Comparison of ENCODE assay signal across 8 cellular contexts in the genomic region with DNA sequence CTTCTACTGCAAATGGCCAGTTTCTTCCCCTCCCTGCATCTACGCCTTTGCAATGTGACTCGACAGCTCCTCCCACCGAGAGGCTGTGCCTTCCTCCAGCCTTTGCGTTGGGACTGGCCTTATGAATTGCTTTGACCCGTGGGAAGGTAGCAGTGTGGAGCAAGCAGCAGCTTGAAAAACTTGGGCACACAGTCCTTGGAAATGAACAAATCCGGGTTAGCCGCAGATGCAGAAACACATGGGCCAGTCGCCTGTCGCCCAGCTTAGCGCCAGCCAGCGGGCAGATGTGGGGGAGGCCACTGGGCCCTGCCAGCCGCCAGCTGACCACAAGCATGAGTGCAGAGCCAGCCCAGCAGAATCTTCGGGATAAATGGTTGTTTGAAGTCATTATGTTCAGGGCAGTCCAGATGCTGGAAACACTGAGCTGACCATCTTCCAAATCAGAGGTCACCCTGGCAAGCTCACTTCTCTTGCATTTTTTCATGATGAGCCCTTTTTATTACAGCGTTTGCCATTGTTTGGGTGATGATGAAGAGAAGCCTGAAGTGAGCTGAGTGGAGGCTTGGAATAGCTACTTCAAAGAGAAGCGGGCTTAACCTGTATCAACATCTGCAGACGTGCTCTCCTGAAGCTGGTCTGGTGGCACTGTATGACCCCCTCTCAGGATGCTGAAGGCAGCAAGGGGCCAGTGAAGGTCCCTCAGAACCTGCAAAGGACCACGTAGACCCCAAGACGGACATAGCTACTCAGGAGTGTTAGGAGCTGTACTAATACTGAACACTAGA. TPM values are rescaled to one million over a fixed set of nuclear protein-coding genes. Genes with fewer than 3 reads are reported as not detected.
DNase-seq lines count a peak whose midpoint lies in the region; ATAC-seq and TF ChIP-seq lines count a peak whose summit lies in the region.

No MANE protein-coding gene starts in this region.

- H3K79me2 ChIP-seq in SK-N-SH (ENCODE audit: insufficient read depth): no peaks in the 10 kb centered on the region

- no peak overlapping the region for H3K4me3 ChIP-seq in SK-N-SH (ENCODE audit: low read depth in 2 of 2, low read length in 1 of 2)
- no peak overlapping the region for H3K4me3 ChIP-seq in psoas muscle
- H3K4me3 ChIP-seq in SJCRH30: no peak overlapping the region

- H3K36me3 Mint-ChIP-seq in Calu3 (ENCODE audit: insufficient read depth, unreplicated experiment): peaks cover 51% of the 10 kb centered on the region

- 69% methylated on average over 18 of the region's 18 CpGs for WGBS in SK-N-SH (ENCODE audit: low lambda C conversion rate)
- WGBS in psoas muscle, 3 donors: 29 to 38% (median 37%) methylated on average over 18 of the region's 18 CpGs

- intact Hi-C loops in Calu3 (cut with micrococcal nuclease; ENCODE audit: unreplicated experiment): no loop called here
- intact Hi-C loops in psoas muscle (cut with DNase I): loop anchor here in 1 of 2 donors (10.0 kb wide), 2 partner anchors 353 to 653 kb away; a partner anchor contains a TSS

- no peaks in the 10 kb centered on the region for H3K9me3 ChIP-seq in SK-N-SH
- no peaks in the 10 kb centered on the region for H3K9me3 ChIP-seq in psoas muscle
- no peaks in the 10 kb centered on the region for H3K9me3 ChIP-seq in SJCRH30 (replicated peaks)

- H3K9me2 ChIP-seq in SK-N-SH: no peaks in the 10 kb centered on the region

- H3K4me1 ChIP-seq in SK-N-SH (ENCODE audit: control insufficient read depth in 1 of 2, insufficient read depth in 2 of 2, low read depth in 1 of 2, low read length in 1 of 2) (peaks cover 0 to 11% of the 10 kb centered on the region in 2 experiments; a peak in 1 of 4 replicates), psoas muscle (peaks cover 2% of the 10 kb centered on the region), SJCRH30 (peaks cover 8% of the 10 kb centered on the region)

- H4K20me1 ChIP-seq in SK-N-SH (ENCODE audit: insufficient read depth): no peaks in the 10 kb centered on the region; the same call in 1 of the 2 replicates

- H3K4me1 Mint-ChIP-seq in Calu3 (ENCODE audit: low read depth, unreplicated experiment): no peaks in the 10 kb centered on the region

- BruUV-seq in Calu3 (replicated peaks; lab: Mats Ljungman, UMichigan): no TSS peak

- DNase-seq in Calu3 (no peak), SK-N-SH (no peak), glomerular visceral epithelial cell (ENCODE audit: extremely low spot score) (peak; percentile 33), psoas muscle (peak; percentile 67 to 74), kidney glomerular epithelial cell (lab: John Stamatoyannopoulos, UW) (no peak), SJCRH30 (no peak)
- DNase-seq in activated effector memory CD4-positive, alpha-beta T cell treated with anti-CD3 and anti-CD28 coated beads, Interleukin-2, amount 50 U/mL, for 16 hours: no peak

- no peak overlapping the region for H3K9ac ChIP-seq in SK-N-SH

- H3K27me3 Mint-ChIP-seq in Calu3 (ENCODE audit: unreplicated experiment): peaks cover 5% of the 10 kb centered on the region

- H3K27ac Mint-ChIP-seq in Calu3 (ENCODE audit: unreplicated experiment): peak overlapping the region; percentile 33

- no peak for TF ChIP-seq RAD21 in SK-N-SH (IDR thresholded peaks at IDR 0.05; ENCODE audit: low read length)

- peaks cover 13% of the 10 kb centered on the region for H3F3A ChIP-seq in SK-N-SH (replicated peaks; ENCODE audit: insufficient read depth)

- CTCF ChIA-PET in Calu3 (lab: Charles Lee) (no interaction called here), SK-N-SH (lab: Yijun Ruan, JAX) (interaction anchor here (0.7 to 2.3 kb wide), 12 partner anchors 9 to 375 kb away, joined by 3 to 17 read pairs (median 3); a partner anchor contains a TSS)

- ATAC-seq in psoas muscle: peak; percentile 52 to 69 (median 66)
- no peak for ATAC-seq in GM21619 (IDR thresholded peaks at IDR 0.05; ENCODE audit: unreplicated experiment)

- no peak overlapping the region for H2AFZ ChIP-seq in SK-N-SH (ENCODE audit: low read depth)

- H3K36me3 ChIP-seq in SK-N-SH (replicated peaks in 1 of 2; ENCODE audit: control insufficient read depth in 1 of 2, insufficient read depth in 2 of 2, low read length in 1 of 2) (peaks cover 26 to 27% of the 10 kb centered on the region in 2 experiments), psoas muscle (ENCODE audit: insufficient read depth in 1 of 2, low read depth in 1 of 2) (peaks cover 13 to 39% of the 10 kb centered on the region in 2 donors), SJCRH30 (peaks cover 25% of the 10 kb centered on the region)

- H3K27me3 ChIP-seq in SK-N-SH (ENCODE audit: insufficient read depth) (no peaks in the 10 kb centered on the region), psoas muscle (ENCODE audit: insufficient read depth in 3 of 3, low read length in 2 of 3) (no peaks in the 10 kb centered on the region), SJCRH30 (no peaks in the 10 kb centered on the region)

- POLR2A ChIA-PET in SK-N-SH (lab: Yijun Ruan, JAX): interaction anchor here (1.2 kb wide), 1 partner anchor 642 kb away, joined by 4 read pairs; no protein-coding TSS in a partner anchor

- H3K4me2 ChIP-seq in SK-N-SH: no peak overlapping the region

- H3K27ac ChIP-seq in SK-N-SH (ENCODE audit: low read depth in 2 of 2, low read length in 1 of 2): no peak overlapping the region; a peak in 2 of 4 replicates
- H3K27ac ChIP-seq in psoas muscle: peak overlapping the region; percentile 41
- no peak overlapping the region for H3K27ac ChIP-seq in SJCRH30

- no peaks in the 10 kb centered on the region for H3K9me3 Mint-ChIP-seq in Calu3 (ENCODE audit: low read depth, unreplicated experiment)

- H3K4me3 Mint-ChIP-seq in Calu3 (ENCODE audit: low read depth, unreplicated experiment): no peak overlapping the region

- no peak for TF ChIP-seq CTCF in Calu3 (IDR thresholded peaks at IDR 0.05; ENCODE audit: unreplicated experiment)
- TF ChIP-seq CTCF in SK-N-SH (IDR thresholded peaks at IDR 0.05): no peak
- TF ChIP-seq CTCF in psoas muscle (IDR thresholded peaks at IDR 0.05): no peak

- TF ChIP-seq EP300 in SK-N-SH (IDR thresholded peaks at IDR 0.05; ENCODE audit: borderline replicate concordance in 1 of 2, low read depth in 1 of 2, low read length in 1 of 2): no peak

TF ChIP-seq in SK-N-SH, 30 proteins besides CTCF, POLR2A, EP300 and RAD21 (continues in another document):
- TF ChIP-seq FOXJ3 (CRISPR knock-in tag; IDR thresholded peaks at IDR 0.05) (no peak), GATA2 (CRISPR knock-in tag; IDR thresholded peaks at IDR 0.05) (no peak), FOXM1 (IDR thresholded peaks at IDR 0.05; ENCODE audit: low read depth) (no peak)
- TF ChIP-seq, protein P1, sequence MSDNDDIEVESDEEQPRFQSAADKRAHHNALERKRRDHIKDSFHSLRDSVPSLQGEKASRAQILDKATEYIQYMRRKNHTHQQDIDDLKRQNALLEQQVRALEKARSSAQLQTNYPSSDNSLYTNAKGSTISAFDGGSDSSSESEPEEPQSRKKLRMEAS (IDR thresholded peaks at IDR 0.05; ENCODE audit: low read depth): peak; percentile 31; the same call in 1 of the 2 replicates
- TF ChIP-seq, protein P2, sequence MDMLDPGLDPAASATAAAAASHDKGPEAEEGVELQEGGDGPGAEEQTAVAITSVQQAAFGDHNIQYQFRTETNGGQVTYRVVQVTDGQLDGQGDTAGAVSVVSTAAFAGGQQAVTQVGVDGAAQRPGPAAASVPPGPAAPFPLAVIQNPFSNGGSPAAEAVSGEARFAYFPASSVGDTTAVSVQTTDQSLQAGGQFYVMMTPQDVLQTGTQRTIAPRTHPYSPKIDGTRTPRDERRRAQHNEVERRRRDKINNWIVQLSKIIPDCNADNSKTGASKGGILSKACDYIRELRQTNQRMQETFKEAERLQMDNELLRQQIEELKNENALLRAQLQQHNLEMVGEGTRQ (IDR thresholded peaks at IDR 0.05; ENCODE audit: borderline replicate concordance, low read depth, low read length): no peak
- TF ChIP-seq, protein P3, sequence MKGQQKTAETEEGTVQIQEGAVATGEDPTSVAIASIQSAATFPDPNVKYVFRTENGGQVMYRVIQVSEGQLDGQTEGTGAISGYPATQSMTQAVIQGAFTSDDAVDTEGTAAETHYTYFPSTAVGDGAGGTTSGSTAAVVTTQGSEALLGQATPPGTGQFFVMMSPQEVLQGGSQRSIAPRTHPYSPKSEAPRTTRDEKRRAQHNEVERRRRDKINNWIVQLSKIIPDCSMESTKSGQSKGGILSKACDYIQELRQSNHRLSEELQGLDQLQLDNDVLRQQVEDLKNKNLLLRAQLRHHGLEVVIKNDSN (IDR thresholded peaks at IDR 0.05; ENCODE audit: borderline replicate concordance, low read depth): no peak

RNA-seq across cellular contexts. Expression of a gene that starts 9.8 kb away (rescaled TPM):
- total RNA-seq in Calu3 (2022) (83.3 and 85.0 TPM in 2 replicates), psoas muscle (10 to 100 TPM; 25.7 to 98.9 (median 50.4) TPM)
- polyA plus RNA-seq in SK-N-SH (2012; rRNA removed) (101 and 124 TPM in 2 replicates), psoas muscle (100 to 1,000 TPM; 137 to 201 (median 156) TPM)
- 124 and 132 TPM in 2 replicates for polyA plus RNA-seq in SK-N-SH (2012; cell fraction: cytosol; rRNA removed)
- polyA plus RNA-seq in SK-N-SH (2012; cell fraction: nucleus; rRNA removed): 48.8 and 75.5 TPM in 2 replicates
- 51.0 and 60.1 TPM in 2 replicates for total RNA-seq in SJCRH30 (2014; rRNA removed; shearing (Covaris generic))

RNA-seq across cellular contexts. Expression of a gene that starts 15.7 kb away (rescaled TPM):
- total RNA-seq in Calu3 (2022) (24.0 and 25.0 TPM in 2 replicates), psoas muscle (10 to 100 TPM in 2 of 4 donors, 1 to 10 TPM in 2; 6.7 to 11.4 (median 8.5) TPM)
- polyA plus RNA-seq in SK-N-SH (2012; rRNA removed) (15.7 and 17.4 TPM in 2 replicates), psoas muscle (1 to 10 TPM; 2.9 to 5.0 (median 4.4) TPM)
- 21.1 and 21.5 TPM in 2 replicates for polyA plus RNA-seq in SK-N-SH (2012; cell fraction: cytosol; rRNA removed)
- 6.0 and 10.5 TPM in 2 replicates for polyA plus RNA-seq in SK-N-SH (2012; cell fraction: nucleus; rRNA removed)
- total RNA-seq in SJCRH30 (2014; rRNA removed; shearing (Covaris generic)): 82.3 and 87.1 TPM in 2 replicates

RNA-seq across cellular contexts. Expression of a gene that starts 27.5 kb away (rescaled TPM):
- total RNA-seq in Calu3 (2022) (123 and 140 TPM in 2 replicates), psoas muscle (10 to 100 TPM; 14.8 to 42.3 (median 28.0) TPM)
- polyA plus RNA-seq in SK-N-SH (2012; rRNA removed) (59.9 and 62.3 TPM in 2 replicates), psoas muscle (100 to 1,000 TPM in 1 of 3 donors, 10 to 100 TPM in 2; 34.9 to 126 (median 73.6) TPM)
- polyA plus RNA-seq in SK-N-SH (2012; cell fraction: cytosol; rRNA removed): 68.2 and 86.6 TPM in 2 replicates
- polyA plus RNA-seq in SK-N-SH (2012; cell fraction: nucleus; rRNA removed): 58.2 and 99.5 TPM in 2 replicates
- total RNA-seq in SJCRH30 (2014; rRNA removed; shearing (Covaris generic)): 139 and 151 TPM in 2 replicates

Comparison
In these comparisons a context has a peak if more than half of its experiments do, and no peak if none do; other contexts are left out.
1. DNase-seq: peak in glomerular visceral epithelial cell (single experiment) and psoas muscle (2 of 2); none in Calu3 (single experiment), SK-N-SH (single experiment), kidney glomerular epithelial cell (single experiment), activated effector memory CD4-positive, alpha-beta T cell treated with anti-CD3 and anti-CD28 coated beads, Interleukin-2, amount 50 U/mL, for 16 hours (single experiment) and SJCRH30 (0 of 2).